ENCODE assay signal across 19 cellular contexts in the genomic region with DNA sequence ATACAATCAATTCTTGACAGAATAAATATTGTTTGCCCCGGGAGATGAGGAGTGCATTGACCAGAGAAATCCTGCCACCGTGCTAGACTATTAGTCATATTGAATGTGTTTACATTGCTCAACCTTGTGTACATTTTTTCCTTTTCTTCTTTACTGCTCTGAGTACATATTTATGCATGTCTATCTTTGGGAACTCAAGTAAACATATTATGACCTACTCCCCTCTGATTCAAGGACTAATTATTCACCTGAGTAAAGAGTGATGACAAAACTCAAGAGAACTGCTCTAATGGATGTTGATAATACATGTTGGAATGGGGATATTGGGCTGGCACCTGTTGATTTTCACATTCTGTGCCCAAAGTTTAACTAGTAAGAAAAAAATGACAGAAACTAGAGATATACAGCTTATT. TPM values are rescaled to one million over a fixed set of nuclear protein-coding genes. Genes with fewer than 3 reads are reported as not detected.
DNase-seq lines count a peak whose midpoint lies in the region; ATAC-seq, FAIRE-seq and TF ChIP-seq lines count a peak whose summit lies in the region.
"Had no signal": no experiment of that assay in that cellular context is flagged by ENCODE, and none has a peak within 500 bp of the region (broad histone marks: within the 10 kb centered on the region; RNA-seq: fewer than 3 reads in every experiment).

No MANE protein-coding gene starts in this region.

- H3K4me3 ChIP-seq in fibroblast of lung (replicated peaks in 1 of 4; ENCODE audit: control extremely low read depth in 1 of 4, insufficient read depth in 1 of 4, low read depth in 3 of 4, low read length in 4 of 4) (no peak overlapping the region), small intestine (ENCODE audit: low read depth in 1 of 2, low read length in 2 of 2) (no peak overlapping the region), neural progenitor cell (no peak overlapping the region)
- H3K4me3 ChIP-seq: left ventricle myocardium inferior had no signal

- H3F3A ChIP-seq in neural progenitor cell (ENCODE audit: low read depth), result no peaks in the 10 kb centered on the region

- no peak overlapping the region for H3K9ac ChIP-seq in fibroblast of lung (ENCODE audit: insufficient read depth, low read length)
- H3K9ac ChIP-seq in neural progenitor cell, result no peak overlapping the region

- H4K20me1 ChIP-seq in fibroblast of lung (ENCODE audit: control insufficient read depth, extremely low read depth, insufficient read depth, low read length) (no peaks in the 10 kb centered on the region), neural progenitor cell (ENCODE audit: low read depth) (no peaks in the 10 kb centered on the region)

- H3K9me3 Mint-ChIP-seq in neural progenitor cell, result no peaks in the 10 kb centered on the region
- H3K9me3 Mint-ChIP-seq: CD4-positive, alpha-beta memory T cell had no signal

- H2AFZ ChIP-seq in fibroblast of lung (ENCODE audit: low read length) (no peak overlapping the region), neural progenitor cell (replicated peaks) (no peak overlapping the region)

- H3K9me3 ChIP-seq in fibroblast of lung (ENCODE audit: control insufficient read depth, insufficient read depth, low read depth, low read length) (no peaks in the 10 kb centered on the region), small intestine (ENCODE audit: control insufficient read depth, low read depth) (no peaks in the 10 kb centered on the region), neural progenitor cell (ENCODE audit: low read depth) (no peaks in the 10 kb centered on the region), T-helper 17 cell (ENCODE audit: control insufficient read depth, low read length, poor library complexity, severe bottlenecking) (no peaks in the 10 kb centered on the region)
- H3K9me3 ChIP-seq: left ventricle myocardium inferior had no signal

- no peaks in the 10 kb centered on the region for H3K4me1 ChIP-seq in fibroblast of lung (ENCODE audit: control insufficient read depth, extremely low read depth, insufficient read depth, low read length)
- H3K4me1 ChIP-seq in small intestine (ENCODE audit: control insufficient read depth in 2 of 2, insufficient read depth in 1 of 2, low read depth in 1 of 2, low read length in 1 of 2), result peaks cover 0 to 4% of the 10 kb centered on the region in 2 donors
- no peaks in the 10 kb centered on the region for H3K4me1 ChIP-seq in neural progenitor cell
- H3K4me1 ChIP-seq: left ventricle myocardium inferior had no signal

- FAIRE-seq in small intestine (lab: Jason Lieb, UNC), result no peak

- H3K27me3 ChIP-seq in fibroblast of lung (ENCODE audit: control insufficient read depth, insufficient read depth, low read length) (no peaks in the 10 kb centered on the region), small intestine (ENCODE audit: control insufficient read depth in 2 of 2, insufficient read depth in 2 of 2, low read length in 2 of 2) (no peaks in the 10 kb centered on the region), neural progenitor cell (no peaks in the 10 kb centered on the region)

- 10 to 25% (median 14%) methylated on average over 2 of the region's 2 CpGs for WGBS in small intestine, 3 donors

- H3K4me3 Mint-ChIP-seq in neural progenitor cell (no peak overlapping the region), T-helper 17 cell (no peak overlapping the region)
- H3K4me3 Mint-ChIP-seq: CD4-positive, alpha-beta memory T cell had no signal

- H3K27ac ChIP-seq in fibroblast of lung (ENCODE audit: insufficient read depth, low read length) (no peak overlapping the region), small intestine (ENCODE audit: low read depth in 1 of 2, low read length in 1 of 2) (no peak overlapping the region), neural progenitor cell (no peak overlapping the region)
- H3K27ac ChIP-seq: HL-60, left ventricle myocardium inferior had no signal

- H3K36me3 Mint-ChIP-seq in neural progenitor cell (no peaks in the 10 kb centered on the region), T-helper 17 cell (ENCODE audit: low read depth) (no peaks in the 10 kb centered on the region)
- H3K36me3 Mint-ChIP-seq: CD4-positive, alpha-beta memory T cell had no signal

- no peaks in the 10 kb centered on the region for H3K27me3 Mint-ChIP-seq in neural progenitor cell (ENCODE audit: insufficient read depth, low read depth)
- H3K27me3 Mint-ChIP-seq in T-helper 17 cell, result peaks cover 24% of the 10 kb centered on the region

- H3K4me2 ChIP-seq in fibroblast of lung (ENCODE audit: extremely low read depth, insufficient read depth, low read length), result no peak overlapping the region
- no peak overlapping the region for H3K4me2 ChIP-seq in neural progenitor cell

- H3K79me2 ChIP-seq in fibroblast of lung (ENCODE audit: control insufficient read depth, insufficient read depth, low read length), result no peaks in the 10 kb centered on the region
- H3K79me2 ChIP-seq in neural progenitor cell (ENCODE audit: low read depth), result no peaks in the 10 kb centered on the region

- DNase-seq in DMS153 (lab: John Stamatoyannopoulos, UW), result peak; percentile 47
- DNase-seq in DMS153 treated with DMSO at 0.1 percent for 48 hours (lab: John Stamatoyannopoulos, UW; ENCODE audit: unreplicated experiment), result no peak
- DNase-seq in NCI-H748 treated with DMSO at 0.1 percent for 48 hours (lab: John Stamatoyannopoulos, UW), result peak; percentile 93
- DNase-seq in fibroblast of lung (ENCODE audit: low read depth in 2 of 2), result peak; percentile 13 to 31
- peak; percentile 66 for DNase-seq in small intestine
- no peak for DNase-seq in Ammon's horn (ENCODE audit: low spot score)
- no peak for DNase-seq in neural progenitor cell (ENCODE audit: low spot score)
- DNase-seq in T-helper 17 cell, result no peak
- DNase-seq: 8988T; activated naive CD4-positive, alpha-beta T cell treated with Interleukin-2 at 50 U/mL for 16 hours; CD4-positive, alpha-beta memory T cell; H7; head of caudate nucleus; left ventricle myocardium inferior; NCI-H82; substantia nigra had no signal

- no peak overlapping the region for H3K27ac Mint-ChIP-seq in neural progenitor cell
- H3K27ac Mint-ChIP-seq in T-helper 17 cell, result no peak overlapping the region
- H3K27ac Mint-ChIP-seq: CD4-positive, alpha-beta memory T cell had no signal

- H3K36me3 ChIP-seq in fibroblast of lung (ENCODE audit: control insufficient read depth, insufficient read depth, low read length) (no peaks in the 10 kb centered on the region), small intestine (ENCODE audit: control insufficient read depth in 2 of 2, insufficient read depth in 2 of 2, low read length in 2 of 2) (no peaks in the 10 kb centered on the region), neural progenitor cell (no peaks in the 10 kb centered on the region)
- H3K36me3 ChIP-seq: left ventricle myocardium inferior had no signal

- H3K4me1 Mint-ChIP-seq in neural progenitor cell (peaks cover 7% of the 10 kb centered on the region), T-helper 17 cell (no peaks in the 10 kb centered on the region)
- H3K4me1 Mint-ChIP-seq: CD4-positive, alpha-beta memory T cell had no signal

- TF ChIP-seq CTCF in fibroblast of lung (conservative IDR thresholded peaks at IDR 0.05 in 1 of 2, IDR thresholded peaks at IDR 0.05 in 1 of 2; ENCODE audit: low read depth in 1 of 2, low read length in 2 of 2) (no peak), neural progenitor cell (IDR thresholded peaks at IDR 0.05) (no peak)

- no peak for ATAC-seq in T-helper 17 cell

RNA-seq across cellular contexts. Expression of gene SPINK1, which starts 3.9 kb away (rescaled TPM):
- total RNA-seq in fibroblast of lung (not detected in 2 replicates), neural progenitor cell (ENCODE audit: low replicate concordance) (not detected in 2 replicates), T-helper 17 cell (not detected)
- polyA plus RNA-seq in fibroblast of lung (not detected in 2 replicates), small intestine (1,000 to 10,000 TPM in 2 of 3 donors, 100 to 1,000 TPM in 1; 474 to 1,597 (median 1,188) TPM)
- polyA plus RNA-seq in fibroblast of lung (2012), result not detected in 2 replicates
- not detected in 2 replicates for polyA minus RNA-seq in fibroblast of lung (ENCODE audit: low replicate concordance)
- total RNA-seq: CD4-positive, alpha-beta memory T cell had no signal
- polyA plus RNA-seq: CD4-positive, alpha-beta memory T cell had no signal

RNA-seq across cellular contexts. Expression of gene SCGB3A2, which starts 43.1 kb away (rescaled TPM):
- total RNA-seq in fibroblast of lung (not detected in 2 replicates), neural progenitor cell (ENCODE audit: low replicate concordance) (not detected in 2 replicates), T-helper 17 cell (not detected)
- polyA plus RNA-seq in fibroblast of lung (not detected in 2 replicates), small intestine (1 to 10 TPM in 1 of 3 donors, not detected in 2; 4.5 TPM)
- polyA plus RNA-seq in fibroblast of lung (2012), result not detected in 2 replicates
- not detected in 2 replicates for polyA minus RNA-seq in fibroblast of lung (ENCODE audit: low replicate concordance)
- total RNA-seq: cardiac septum; CD4-positive, alpha-beta memory T cell; left ventricle myocardium inferior; SK-MEL-5 had no signal
- polyA plus RNA-seq: CD4-positive, alpha-beta memory T cell had no signal

RNA-seq across cellular contexts. Expression of gene JAKMIP2, which starts 52.9 kb away (rescaled TPM):
- 0.51 and 1.3 TPM in 2 replicates for total RNA-seq in fibroblast of lung
- 0.51 and 6.5 TPM in 2 replicates for polyA plus RNA-seq in fibroblast of lung
- polyA plus RNA-seq in fibroblast of lung (2012), result 0.29 and 5.3 TPM in 2 replicates
- not detected in 2 replicates for polyA minus RNA-seq in fibroblast of lung (ENCODE audit: low replicate concordance)
- polyA plus RNA-seq in small intestine, result under 1 TPM; 0.22 to 0.57 (median 0.27) TPM
- total RNA-seq in neural progenitor cell (ENCODE audit: low replicate concordance), result 8.2 TPM in 2 replicates
- total RNA-seq in T-helper 17 cell, result 1 to 10 TPM; 2.4 to 4.1 TPM

Comparison
In these comparisons a context has a peak if more than half of its experiments do, and no peak if none do; other contexts are left out.
1. DNase-seq: peak in DMS153 (single experiment), NCI-H748 treated with DMSO at 0.1 percent for 48 hours (single experiment), fibroblast of lung (2 of 2) and small intestine (single experiment); none in DMS153 treated with DMSO at 0.1 percent for 48 hours (single experiment), Ammon's horn (single experiment), neural progenitor cell (single experiment) and T-helper 17 cell (0 of 3).